In genomic region chr10:1058017-1058416, GRCh38 we compare ENCODE assay signal across 9 cellular contexts. TPM values are rescaled to one million over a fixed set of nuclear protein-coding genes. Genes with fewer than 3 reads are reported as not detected.
DNase-seq lines count a peak whose midpoint lies in the region; ATAC-seq and TF ChIP-seq lines count a peak whose summit lies in the region.
"Had no signal": no experiment of that assay in that cellular context is flagged by ENCODE, and none has a peak within 500 bp of the region (broad histone marks: within the 10 kb centered on the region; RNA-seq: fewer than 3 reads in every experiment).

No MANE protein-coding gene starts in this region.

- H3K27ac Mint-ChIP-seq in CD8-positive, alpha-beta T cell = peak overlapping the region; percentile 97
- H3K27ac Mint-ChIP-seq in naive thymus-derived CD8-positive, alpha-beta T cell = peak overlapping the region; percentile 80 to 97 (median 96)

- peaks cover 15% of the 10 kb centered on the region for H3F3A ChIP-seq in Loucy (ENCODE audit: low read depth)

- H3K27me3 Mint-ChIP-seq in CD8-positive, alpha-beta T cell (ENCODE audit: low read depth) = no peaks in the 10 kb centered on the region
- no peaks in the 10 kb centered on the region for H3K27me3 Mint-ChIP-seq in naive thymus-derived CD8-positive, alpha-beta T cell

- H3K4me1 Mint-ChIP-seq in CD8-positive, alpha-beta T cell (ENCODE audit: low read depth) = peaks cover 85% of the 10 kb centered on the region
- H3K4me1 Mint-ChIP-seq in naive thymus-derived CD8-positive, alpha-beta T cell = peaks cover 37 to 91% (median 87%) of the 10 kb centered on the region in 4 donors

- intact Hi-C loops in CD8-positive, alpha-beta T cell (cut with DNase I, micrococcal nuclease) = no loop called here
- intact Hi-C loops in dorsolateral prefrontal cortex (cut with DNase I) = loop anchor here in 1 of 2 donors (5.0 kb wide), 1 partner anchor 126 kb away; the partner anchor contains the start of gene LARP4B
- intact Hi-C loops in mucosa of descending colon (cut with DNase I, micrococcal nuclease) = no loop called here

- CTCF ChIA-PET in CD8-positive, alpha-beta T cell (lab: Charles Lee) = no interaction called here

- POLR2A ChIA-PET in CD8-positive, alpha-beta T cell (lab: Charles Lee) = interaction anchor here (1.0 to 1.5 kb wide), 2 partner anchors 9 to 44 kb away, joined by 3 to 4 read pairs; partner anchors contain the start of gene IDI1
- POLR2A ChIA-PET in naive thymus-derived CD8-positive, alpha-beta T cell (lab: Charles Lee) = interaction anchor here (1.4 kb wide), 1 partner anchor 9 kb away, joined by 13 read pairs; the partner anchor contains the start of gene IDI1

- H3K4me1 ChIP-seq in CD8-positive, alpha-beta T cell (ENCODE audit: insufficient read depth, low read length) = peaks cover 72% of the 10 kb centered on the region
- H3K4me1 ChIP-seq in Loucy (ENCODE audit: insufficient read depth, low read length, poor library complexity, severe bottlenecking) = peaks cover 71% of the 10 kb centered on the region
- H3K4me1 ChIP-seq in mucosa of descending colon (ENCODE audit: low read depth) = peaks cover 19% of the 10 kb centered on the region

- no peaks in the 10 kb centered on the region for H3K27me3 ChIP-seq in CD8-positive, alpha-beta T cell (ENCODE audit: insufficient read depth, low read length)
- H3K27me3 ChIP-seq in Loucy (ENCODE audit: insufficient read depth, low read length, poor library complexity, severe bottlenecking) (no peaks in the 10 kb centered on the region), dorsolateral prefrontal cortex (no peaks in the 10 kb centered on the region)
- H3K27me3 ChIP-seq: uterus had no signal

- no peak for DNase-seq in CD8-positive, alpha-beta T cell
- DNase-seq in dorsolateral prefrontal cortex (no peak), HK-2 (ENCODE audit: unreplicated experiment) (no peak), SIG-M5 treated with dmso at 0.1 percent for 504 hours (lab: John Stamatoyannopoulos, UW; ENCODE audit: unreplicated experiment) (no peak), HPDE6-E6E7 (ENCODE audit: extremely low spot score) (no peak), mucosa of descending colon (no peak)
- DNase-seq in naive thymus-derived CD8-positive, alpha-beta T cell = no peak
- DNase-seq: uterus had no signal

- H3K9me3 ChIP-seq in CD8-positive, alpha-beta T cell (ENCODE audit: low read length) = no peaks in the 10 kb centered on the region
- no peaks in the 10 kb centered on the region for H3K9me3 ChIP-seq in Loucy (ENCODE audit: insufficient read depth, low read depth, low read length)
- H3K9me3 ChIP-seq in mucosa of descending colon = no peaks in the 10 kb centered on the region
- H3K9me3 ChIP-seq: uterus had no signal

- H4K20me1 ChIP-seq in Loucy (ENCODE audit: insufficient read depth, low read length, poor library complexity, severe bottlenecking) = peaks cover 64% of the 10 kb centered on the region

- H2AFZ ChIP-seq in Loucy (ENCODE audit: low read length) = no peak overlapping the region

- no peak for ATAC-seq in CD8-positive, alpha-beta T cell
- no peak for ATAC-seq in naive thymus-derived CD8-positive, alpha-beta T cell
- no peak for ATAC-seq in mucosa of descending colon

- no peaks in the 10 kb centered on the region for H3K9me2 ChIP-seq in Loucy (replicated peaks; ENCODE audit: low read depth, low read length)

- H3K79me2 ChIP-seq in Loucy (ENCODE audit: insufficient read depth, low read length) = peaks cover 93% of the 10 kb centered on the region

- peaks cover 11% of the 10 kb centered on the region for H3K36me3 ChIP-seq in CD8-positive, alpha-beta T cell (ENCODE audit: insufficient read depth, low read length)
- H3K36me3 ChIP-seq in Loucy (ENCODE audit: insufficient read depth, low read length) = no peaks in the 10 kb centered on the region
- H3K36me3 ChIP-seq in mucosa of descending colon (ENCODE audit: low read depth) = no peaks in the 10 kb centered on the region
- H3K36me3 ChIP-seq: uterus had no signal

- H3K4me3 ChIP-seq in CD8-positive, alpha-beta T cell (ENCODE audit: low read depth, low read length) = peak overlapping the region; percentile 87
- peak overlapping the region; percentile 98 for H3K4me3 ChIP-seq in Loucy (ENCODE audit: low read length, poor library complexity, severe bottlenecking)
- H3K4me3 ChIP-seq in dorsolateral prefrontal cortex = peak overlapping the region in 31 of 59 donors; percentile 72 to 99 (median 96)
- H3K4me3 ChIP-seq in mucosa of descending colon = no peak overlapping the region

- no peaks in the 10 kb centered on the region for H3K9me3 Mint-ChIP-seq in CD8-positive, alpha-beta T cell
- no peaks in the 10 kb centered on the region for H3K9me3 Mint-ChIP-seq in naive thymus-derived CD8-positive, alpha-beta T cell

- peak overlapping the region; percentile 95 for H3K4me3 Mint-ChIP-seq in CD8-positive, alpha-beta T cell
- peak overlapping the region; percentile 89 to 99 (median 96) for H3K4me3 Mint-ChIP-seq in naive thymus-derived CD8-positive, alpha-beta T cell

- peaks cover 36% of the 10 kb centered on the region for H3K36me3 Mint-ChIP-seq in CD8-positive, alpha-beta T cell
- peaks cover 0 to 18% (median 0%) of the 10 kb centered on the region in 3 donors for H3K36me3 Mint-ChIP-seq in naive thymus-derived CD8-positive, alpha-beta T cell

- H3K27ac ChIP-seq in CD8-positive, alpha-beta T cell (ENCODE audit: low read depth, low read length) = no peak overlapping the region
- H3K27ac ChIP-seq in dorsolateral prefrontal cortex = no peak overlapping the region
- H3K27ac ChIP-seq: uterus had no signal

- TF ChIP-seq CTCF in CD8-positive, alpha-beta T cell (IDR thresholded peaks at IDR 0.05) = no peak
- TF ChIP-seq CTCF in Loucy (conservative IDR thresholded peaks at IDR 0.05; ENCODE audit: low read length) (no peak), dorsolateral prefrontal cortex (IDR thresholded peaks at IDR 0.05 in 54 of 56, conservative IDR thresholded peaks at IDR 0.05 in 2 of 56; ENCODE audit: low read depth in 1 of 56, partially characterized antibody in 56 of 56) (no peak), mucosa of descending colon (IDR thresholded peaks at IDR 0.05) (no peak)

- H3K9ac ChIP-seq in Loucy (ENCODE audit: low read depth, low read length, poor library complexity, severe bottlenecking) = peak overlapping the region; percentile 83

- H3K4me2 ChIP-seq in Loucy (ENCODE audit: low read depth, low read length, poor library complexity, severe bottlenecking) = peak overlapping the region; percentile 98

RNA-seq across cellular contexts. Expression of gene WDR37, which starts 1.8 kb away (rescaled TPM):
- 10 to 100 TPM; 22.6 to 23.7 TPM for total RNA-seq in CD8-positive, alpha-beta T cell
- total RNA-seq in dorsolateral prefrontal cortex (100 to 1,000 TPM in 2 of 120 experiments, 10 to 100 TPM in 118; 39.0 to 104 (median 78.6) TPM), mucosa of descending colon (10 to 100 TPM; 18.3 to 24.1 (median 20.8) TPM)
- total RNA-seq in naive thymus-derived CD8-positive, alpha-beta T cell = 10 to 100 TPM; 46.8 to 49.4 TPM
- 10 to 100 TPM; 15.9 to 21.6 (median 18.0) TPM for polyA plus RNA-seq in naive thymus-derived CD8-positive, alpha-beta T cell

RNA-seq across cellular contexts. Expression of gene IDI1, which starts 9.1 kb away (rescaled TPM):
- 100 to 1,000 TPM; 307 to 317 TPM for total RNA-seq in CD8-positive, alpha-beta T cell
- total RNA-seq in dorsolateral prefrontal cortex (100 to 1,000 TPM in 1 of 120 experiments, 10 to 100 TPM in 119; 35.1 to 115 (median 59.2) TPM), mucosa of descending colon (10 to 100 TPM; 37.7 to 71.2 (median 65.8) TPM)
- 10 to 100 TPM; 29.0 to 33.9 TPM for total RNA-seq in naive thymus-derived CD8-positive, alpha-beta T cell
- polyA plus RNA-seq in naive thymus-derived CD8-positive, alpha-beta T cell = 10 to 100 TPM; 31.0 to 53.5 (median 33.9) TPM

RNA-seq across cellular contexts. Expression of gene IDI2, which starts 32.4 kb away (rescaled TPM):
- not detected for total RNA-seq in CD8-positive, alpha-beta T cell
- under 1 TPM in 1 of 120 experiments, not detected in 119; 0.75 TPM for total RNA-seq in dorsolateral prefrontal cortex
- total RNA-seq in naive thymus-derived CD8-positive, alpha-beta T cell = not detected
- polyA plus RNA-seq in naive thymus-derived CD8-positive, alpha-beta T cell = not detected
- total RNA-seq in mucosa of descending colon = not detected
- total RNA-seq: uterus had no signal
